In the genomic region with DNA sequence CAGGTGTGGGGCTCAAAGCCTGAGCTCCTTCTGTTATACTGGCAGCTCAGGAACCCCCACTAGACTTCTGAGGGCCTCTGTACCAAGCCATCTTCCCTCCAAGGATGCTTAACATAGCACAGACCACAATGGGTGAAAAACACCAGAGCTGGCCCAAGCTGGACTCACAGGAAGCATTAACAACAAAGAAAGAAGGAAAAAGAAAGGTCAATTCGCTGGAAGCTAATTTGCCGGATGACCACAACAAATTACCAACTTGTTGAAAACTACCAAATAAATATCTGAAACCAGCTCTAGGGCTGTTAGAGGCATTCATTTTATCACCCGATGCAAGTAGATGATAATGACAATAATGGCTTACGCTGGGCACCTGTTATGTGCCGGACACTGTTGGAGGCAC, we compare ENCODE assay signal across 23 cellular contexts.
"Had no signal": no experiment of that assay in that cellular context is flagged by ENCODE, and none has a peak within 500 bp of the region (broad histone marks: within the 10 kb centered on the region; RNA-seq: fewer than 3 reads in every experiment).

No MANE protein-coding gene starts in this region.

- H3K36me3 ChIP-seq: colonic mucosa had no signal

- H3K4me3 ChIP-seq: colonic mucosa, esophagus squamous epithelium, gastrocnemius medialis, heart left ventricle, hepatocyte, left lung, lower lobe of right lung, mucosa of descending colon had no signal

- H3K9me3 ChIP-seq: colonic mucosa, esophagus squamous epithelium, gastrocnemius medialis, heart left ventricle, left lung, lower lobe of right lung, mucosa of descending colon had no signal

- H3K4me1 ChIP-seq: colonic mucosa, gastrocnemius medialis, heart left ventricle, left lung, lower lobe of right lung had no signal

- DNase-seq: colonic mucosa; cortex of kidney; effector CD8-positive, alpha-beta T cell; effector memory CD8-positive, alpha-beta T cell; endodermal cell; erythroblast; esophagus squamous epithelium; foreskin fibroblast; foreskin melanocyte; gastrocnemius medialis; heart left ventricle; hypothalamus; immature natural killer cell; islet precursor cell; left cardiac atrium; left lung; left ventricle myocardium superior; lower lobe of right lung; mesenchymal stem cell; mucosa of descending colon had no signal

- H3K4me2 ChIP-seq: hepatocyte had no signal

- H3K27me3 ChIP-seq: colonic mucosa, esophagus squamous epithelium, gastrocnemius medialis, heart left ventricle, hepatocyte, left lung had no signal

- H3K27ac ChIP-seq: colonic mucosa, epithelial cell of prostate, esophagus squamous epithelium, gastrocnemius medialis, heart left ventricle, hepatocyte, left lung, lower lobe of right lung had no signal

- ATAC-seq: effector memory CD8-positive, alpha-beta T cell; esophagus mucosa; gastrocnemius medialis; heart left ventricle; left cardiac atrium; left lung; left ventricle myocardium superior; lower lobe of right lung; mucosa of descending colon had no signal
